1 cellular context compared by ENCODE assay signal in the genomic region with DNA sequence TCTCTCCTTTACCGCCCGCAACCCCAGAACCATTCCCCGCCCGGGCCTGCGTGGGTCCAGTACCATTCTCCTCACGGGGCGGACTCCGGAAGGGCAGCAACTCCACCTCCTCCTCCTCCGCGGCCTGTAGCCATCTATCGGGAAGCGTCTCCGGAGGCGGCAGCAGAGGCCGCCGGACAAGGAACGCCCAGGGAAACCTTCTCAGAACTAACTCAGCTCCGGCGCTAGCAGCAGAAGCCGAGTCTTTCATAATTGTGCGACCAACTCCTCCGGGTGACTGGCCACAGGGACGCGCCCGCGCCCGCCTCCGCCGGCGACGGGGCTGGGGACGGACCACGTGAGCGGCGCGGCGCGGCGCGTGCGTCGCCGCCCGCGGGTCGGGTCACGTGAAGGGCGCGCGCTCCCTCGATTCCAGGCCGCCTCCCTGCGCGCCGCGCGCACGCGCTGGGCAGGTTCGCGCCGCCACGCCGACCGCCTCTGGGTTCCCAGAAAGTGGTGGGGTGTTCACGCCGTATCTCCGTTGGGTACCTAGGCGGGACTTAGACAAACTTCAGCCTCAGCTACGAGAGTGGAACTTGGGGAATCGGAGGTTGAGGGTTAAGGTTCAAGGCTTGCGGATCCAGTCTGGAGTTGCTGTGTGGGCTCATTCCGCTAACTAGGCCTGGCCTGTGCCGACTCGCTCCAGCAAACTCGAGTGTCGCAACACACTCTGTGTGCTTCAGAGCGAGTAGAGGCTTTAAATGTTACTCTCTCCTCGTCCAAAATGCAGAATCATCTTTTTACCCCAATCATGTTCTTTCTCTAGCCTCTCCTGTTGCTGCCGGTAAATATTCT.
A peak's percentile ranks its signal among the peaks of the same experiment; 100 is the strongest.
TF ChIP-seq lines count a peak whose summit lies in the region.

Gene TRPM7 (minus strand): TSS at position 330 of the 834 bp plus-strand sequence. CDS start 264 bp downstream, at position 66.

TF ChIP-seq in K562, 482 proteins besides CTCF, POLR2A, EP300 and RAD21 (continued from another document and continues in another):
- no peak for TF ChIP-seq TRIM25 (IDR thresholded peaks at IDR 0.05; ENCODE audit: borderline replicate concordance)
- TF ChIP-seq, protein P1, sequence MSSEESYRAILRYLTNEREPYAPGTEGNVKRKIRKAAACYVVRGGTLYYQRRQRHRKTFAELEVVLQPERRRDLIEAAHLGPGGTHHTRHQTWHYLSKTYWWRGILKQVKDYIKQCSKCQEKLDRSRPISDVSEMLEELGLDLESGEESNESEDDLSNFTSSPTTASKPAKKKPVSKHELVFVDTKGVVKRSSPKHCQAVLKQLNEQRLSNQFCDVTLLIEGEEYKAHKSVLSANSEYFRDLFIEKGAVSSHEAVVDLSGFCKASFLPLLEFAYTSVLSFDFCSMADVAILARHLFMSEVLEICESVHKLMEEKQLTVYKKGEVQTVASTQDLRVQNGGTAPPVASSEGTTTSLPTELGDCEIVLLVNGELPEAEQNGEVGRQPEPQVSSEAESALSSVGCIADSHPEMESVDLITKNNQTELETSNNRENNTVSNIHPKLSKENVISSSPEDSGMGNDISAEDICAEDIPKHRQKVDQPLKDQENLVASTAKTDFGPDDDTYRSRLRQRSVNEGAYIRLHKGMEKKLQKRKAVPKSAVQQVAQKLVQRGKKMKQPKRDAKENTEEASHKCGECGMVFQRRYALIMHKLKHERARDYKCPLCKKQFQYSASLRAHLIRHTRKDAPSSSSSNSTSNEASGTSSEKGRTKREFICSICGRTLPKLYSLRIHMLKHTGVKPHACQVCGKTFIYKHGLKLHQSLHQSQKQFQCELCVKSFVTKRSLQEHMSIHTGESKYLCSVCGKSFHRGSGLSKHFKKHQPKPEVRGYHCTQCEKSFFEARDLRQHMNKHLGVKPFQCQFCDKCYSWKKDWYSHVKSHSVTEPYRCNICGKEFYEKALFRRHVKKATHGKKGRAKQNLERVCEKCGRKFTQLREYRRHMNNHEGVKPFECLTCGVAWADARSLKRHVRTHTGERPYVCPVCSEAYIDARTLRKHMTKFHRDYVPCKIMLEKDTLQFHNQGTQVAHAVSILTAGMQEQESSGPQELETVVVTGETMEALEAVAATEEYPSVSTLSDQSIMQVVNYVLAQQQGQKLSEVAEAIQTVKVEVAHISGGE (CRISPR knock-in tag; IDR thresholded peaks at IDR 0.05), result peak in 2 of 3 experiments; percentile 5 to 84; a peak in 2 of 6 replicates
- TF ChIP-seq SP1 (CRISPR knock-in tag; IDR thresholded peaks at IDR 0.05), result peak; percentile 17; the same call in 1 of the 2 replicates
- TF ChIP-seq ZNF408 (CRISPR knock-in tag; IDR thresholded peaks at IDR 0.05; ENCODE audit: low read depth), result no peak
- TF ChIP-seq ZHX1 (conservative IDR thresholded peaks at IDR 0.05; ENCODE audit: low read length), result no peak; the same call in 1 of the 2 replicates
- no peak for TF ChIP-seq ZNF41 (CRISPR knock-in tag; conservative IDR thresholded peaks at IDR 0.05)
- no peak for TF ChIP-seq GABPB2 (CRISPR knock-in tag; conservative IDR thresholded peaks at IDR 0.05)
- TF ChIP-seq, protein P2, sequence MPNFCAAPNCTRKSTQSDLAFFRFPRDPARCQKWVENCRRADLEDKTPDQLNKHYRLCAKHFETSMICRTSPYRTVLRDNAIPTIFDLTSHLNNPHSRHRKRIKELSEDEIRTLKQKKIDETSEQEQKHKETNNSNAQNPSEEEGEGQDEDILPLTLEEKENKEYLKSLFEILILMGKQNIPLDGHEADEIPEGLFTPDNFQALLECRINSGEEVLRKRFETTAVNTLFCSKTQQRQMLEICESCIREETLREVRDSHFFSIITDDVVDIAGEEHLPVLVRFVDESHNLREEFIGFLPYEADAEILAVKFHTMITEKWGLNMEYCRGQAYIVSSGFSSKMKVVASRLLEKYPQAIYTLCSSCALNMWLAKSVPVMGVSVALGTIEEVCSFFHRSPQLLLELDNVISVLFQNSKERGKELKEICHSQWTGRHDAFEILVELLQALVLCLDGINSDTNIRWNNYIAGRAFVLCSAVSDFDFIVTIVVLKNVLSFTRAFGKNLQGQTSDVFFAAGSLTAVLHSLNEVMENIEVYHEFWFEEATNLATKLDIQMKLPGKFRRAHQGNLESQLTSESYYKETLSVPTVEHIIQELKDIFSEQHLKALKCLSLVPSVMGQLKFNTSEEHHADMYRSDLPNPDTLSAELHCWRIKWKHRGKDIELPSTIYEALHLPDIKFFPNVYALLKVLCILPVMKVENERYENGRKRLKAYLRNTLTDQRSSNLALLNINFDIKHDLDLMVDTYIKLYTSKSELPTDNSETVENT (CRISPR knock-in tag; IDR thresholded peaks at IDR 0.05), result peak; percentile 82
- TF ChIP-seq U2AF1 (optimal IDR thresholded peaks at IDR 0.05; ENCODE audit: low read depth, low read length), result no peak
- no peak for TF ChIP-seq KAT2B (IDR thresholded peaks at IDR 0.05; ENCODE audit: low read depth, low read length)
- TF ChIP-seq LEF1 (IDR thresholded peaks at IDR 0.05), result no peak
- no peak for TF ChIP-seq ARHGAP35 (IDR thresholded peaks at IDR 0.05; ENCODE audit: partially characterized antibody)
- TF ChIP-seq ERF (CRISPR knock-in tag; IDR thresholded peaks at IDR 0.05), result 0 out of 2 replicates have a peak, but pooled peaks have one; percentile 64
- TF ChIP-seq, protein P3, sequence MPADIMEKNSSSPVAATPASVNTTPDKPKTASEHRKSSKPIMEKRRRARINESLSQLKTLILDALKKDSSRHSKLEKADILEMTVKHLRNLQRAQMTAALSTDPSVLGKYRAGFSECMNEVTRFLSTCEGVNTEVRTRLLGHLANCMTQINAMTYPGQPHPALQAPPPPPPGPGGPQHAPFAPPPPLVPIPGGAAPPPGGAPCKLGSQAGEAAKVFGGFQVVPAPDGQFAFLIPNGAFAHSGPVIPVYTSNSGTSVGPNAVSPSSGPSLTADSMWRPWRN (IDR thresholded peaks at IDR 0.05; ENCODE audit: low read depth), result peak; percentile 73
- TF ChIP-seq, protein P4, sequence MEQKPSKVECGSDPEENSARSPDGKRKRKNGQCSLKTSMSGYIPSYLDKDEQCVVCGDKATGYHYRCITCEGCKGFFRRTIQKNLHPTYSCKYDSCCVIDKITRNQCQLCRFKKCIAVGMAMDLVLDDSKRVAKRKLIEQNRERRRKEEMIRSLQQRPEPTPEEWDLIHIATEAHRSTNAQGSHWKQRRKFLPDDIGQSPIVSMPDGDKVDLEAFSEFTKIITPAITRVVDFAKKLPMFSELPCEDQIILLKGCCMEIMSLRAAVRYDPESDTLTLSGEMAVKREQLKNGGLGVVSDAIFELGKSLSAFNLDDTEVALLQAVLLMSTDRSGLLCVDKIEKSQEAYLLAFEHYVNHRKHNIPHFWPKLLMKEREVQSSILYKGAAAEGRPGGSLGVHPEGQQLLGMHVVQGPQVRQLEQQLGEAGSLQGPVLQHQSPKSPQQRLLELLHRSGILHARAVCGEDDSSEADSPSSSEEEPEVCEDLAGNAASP (IDR thresholded peaks at IDR 0.05), result no peak
- TF ChIP-seq ZBED1 (IDR thresholded peaks at IDR 0.05), result no peak
- peak; percentile 50 for TF ChIP-seq E2F3 (CRISPR knock-in tag; IDR thresholded peaks at IDR 0.05)
- no peak; the same call in 1 of the 2 replicates for TF ChIP-seq ZNF589 (CRISPR knock-in tag; IDR thresholded peaks at IDR 0.05; ENCODE audit: low read depth)
- 0 out of 2 replicates have a peak, but pooled peaks have one; percentile 25 for TF ChIP-seq NFIC (IDR thresholded peaks at IDR 0.05)
- TF ChIP-seq ZNF696 (CRISPR knock-in tag; conservative IDR thresholded peaks at IDR 0.05), result no peak
- peak; percentile 58 for TF ChIP-seq HCFC1 (IDR thresholded peaks at IDR 0.05; ENCODE audit: low read depth, low read length)
- TF ChIP-seq ZNF431 (CRISPR knock-in tag; IDR thresholded peaks at IDR 0.05), result 0 out of 2 replicates have a peak, but pooled peaks have one; percentile 17
- no peak for TF ChIP-seq SP2 (IDR thresholded peaks at IDR 0.05; ENCODE audit: extremely low read depth, low read depth, low read length, poor library complexity, severe bottlenecking)
- TF ChIP-seq, protein P5, sequence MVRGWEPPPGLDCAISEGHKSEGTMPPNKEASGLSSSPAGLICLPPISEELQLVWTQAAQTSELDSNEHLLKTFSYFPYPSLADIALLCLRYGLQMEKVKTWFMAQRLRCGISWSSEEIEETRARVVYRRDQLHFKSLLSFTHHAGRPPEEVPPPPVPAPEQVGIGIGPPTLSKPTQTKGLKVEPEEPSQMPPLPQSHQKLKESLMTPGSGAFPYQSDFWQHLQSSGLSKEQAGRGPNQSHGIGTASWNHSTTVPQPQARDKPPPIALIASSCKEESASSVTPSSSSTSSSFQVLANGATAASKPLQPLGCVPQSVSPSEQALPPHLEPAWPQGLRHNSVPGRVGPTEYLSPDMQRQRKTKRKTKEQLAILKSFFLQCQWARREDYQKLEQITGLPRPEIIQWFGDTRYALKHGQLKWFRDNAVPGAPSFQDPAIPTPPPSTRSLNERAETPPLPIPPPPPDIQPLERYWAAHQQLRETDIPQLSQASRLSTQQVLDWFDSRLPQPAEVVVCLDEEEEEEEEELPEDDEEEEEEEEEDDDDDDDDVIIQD (CRISPR knock-in tag; IDR thresholded peaks at IDR 0.05), result no peak
- TF ChIP-seq FOXJ3 (CRISPR knock-in tag; IDR thresholded peaks at IDR 0.05), result no peak
- TF ChIP-seq, protein P6, sequence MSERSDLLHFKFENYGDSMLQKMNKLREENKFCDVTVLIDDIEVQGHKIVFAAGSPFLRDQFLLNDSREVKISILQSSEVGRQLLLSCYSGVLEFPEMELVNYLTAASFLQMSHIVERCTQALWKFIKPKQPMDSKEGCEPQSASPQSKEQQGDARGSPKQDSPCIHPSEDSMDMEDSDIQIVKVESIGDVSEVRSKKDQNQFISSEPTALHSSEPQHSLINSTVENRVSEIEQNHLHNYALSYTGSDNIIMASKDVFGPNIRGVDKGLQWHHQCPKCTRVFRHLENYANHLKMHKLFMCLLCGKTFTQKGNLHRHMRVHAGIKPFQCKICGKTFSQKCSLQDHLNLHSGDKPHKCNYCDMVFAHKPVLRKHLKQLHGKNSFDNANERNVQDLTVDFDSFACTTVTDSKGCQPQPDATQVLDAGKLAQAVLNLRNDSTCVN (CRISPR knock-in tag; IDR thresholded peaks at IDR 0.05), result peak; percentile 72; the same call in 1 of the 2 replicates
- no peak for TF ChIP-seq ZNF143 (CRISPR knock-in tag; IDR thresholded peaks at IDR 0.05)
- no peak; the same call in 1 of the 2 replicates for TF ChIP-seq ZZZ3 (IDR thresholded peaks at IDR 0.05)
- no peak for TF ChIP-seq SRSF3 (IDR thresholded peaks at IDR 0.05; ENCODE audit: insufficient read depth, low read length)
- no peak for TF ChIP-seq ZC3H11A (IDR thresholded peaks at IDR 0.05; ENCODE audit: low read depth, low read length)
- 0 out of 2 replicates have a peak, but pooled peaks have one; percentile 39 for TF ChIP-seq ZNF165 (CRISPR knock-in tag; IDR thresholded peaks at IDR 0.05; ENCODE audit: borderline replicate concordance)
- TF ChIP-seq, protein P7, sequence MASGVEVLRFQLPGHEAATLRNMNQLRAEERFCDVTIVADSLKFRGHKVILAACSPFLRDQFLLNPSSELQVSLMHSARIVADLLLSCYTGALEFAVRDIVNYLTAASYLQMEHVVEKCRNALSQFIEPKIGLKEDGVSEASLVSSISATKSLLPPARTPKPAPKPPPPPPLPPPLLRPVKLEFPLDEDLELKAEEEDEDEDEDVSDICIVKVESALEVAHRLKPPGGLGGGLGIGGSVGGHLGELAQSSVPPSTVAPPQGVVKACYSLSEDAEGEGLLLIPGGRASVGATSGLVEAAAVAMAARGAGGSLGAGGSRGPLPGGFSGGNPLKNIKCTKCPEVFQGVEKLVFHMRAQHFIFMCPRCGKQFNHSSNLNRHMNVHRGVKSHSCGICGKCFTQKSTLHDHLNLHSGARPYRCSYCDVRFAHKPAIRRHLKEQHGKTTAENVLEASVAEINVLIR (CRISPR knock-in tag; IDR thresholded peaks at IDR 0.05), result no peak
- no peak for TF ChIP-seq NUFIP1 (IDR thresholded peaks at IDR 0.05; ENCODE audit: partially characterized antibody)
